8 cellular contexts compared by ENCODE assay signal in the genomic region with DNA sequence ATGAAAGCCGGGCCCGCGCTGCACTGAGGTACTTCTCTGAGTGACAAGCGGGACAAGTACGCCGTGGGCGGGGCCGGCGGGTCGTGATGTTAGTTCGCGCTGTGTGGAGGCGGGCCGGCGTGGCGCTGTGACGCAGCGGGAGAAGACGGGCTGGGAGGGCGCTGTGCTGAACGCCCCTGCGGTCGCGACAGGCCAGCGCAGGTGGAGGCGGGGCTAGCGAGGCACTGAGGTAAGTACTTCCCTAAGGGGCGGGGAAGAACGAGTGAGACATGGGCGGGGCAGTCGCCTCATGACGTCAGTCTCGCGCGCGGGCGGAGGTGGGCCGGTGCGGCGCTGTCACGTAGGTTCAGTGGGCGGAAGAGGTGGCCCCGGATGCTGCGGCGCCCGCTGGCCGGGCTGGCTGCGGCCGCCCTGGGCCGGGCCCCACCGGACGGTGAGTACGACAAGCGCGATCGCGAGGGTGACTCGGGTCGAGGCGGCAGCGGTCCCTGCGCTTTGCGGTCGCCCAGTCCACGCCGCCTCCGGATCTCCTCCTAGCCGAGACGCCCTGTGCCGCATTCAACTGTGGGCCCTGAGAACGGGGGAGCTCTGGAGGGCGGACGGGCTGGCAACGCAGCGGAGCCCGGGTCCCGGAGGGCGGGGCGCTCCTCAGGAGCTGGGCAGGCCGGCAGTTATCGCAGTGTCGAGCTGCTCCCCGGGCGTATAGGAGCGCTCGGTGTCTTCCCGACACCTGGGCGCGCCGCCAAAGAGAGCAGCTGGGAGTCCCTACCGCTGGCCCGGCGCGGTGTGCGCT. TPM values are rescaled to one million over a fixed set of nuclear protein-coding genes. Genes with fewer than 3 reads are reported as not detected.
DNase-seq lines count a peak whose midpoint lies in the region; ATAC-seq and TF ChIP-seq lines count a peak whose summit lies in the region.

A gene with protein sequence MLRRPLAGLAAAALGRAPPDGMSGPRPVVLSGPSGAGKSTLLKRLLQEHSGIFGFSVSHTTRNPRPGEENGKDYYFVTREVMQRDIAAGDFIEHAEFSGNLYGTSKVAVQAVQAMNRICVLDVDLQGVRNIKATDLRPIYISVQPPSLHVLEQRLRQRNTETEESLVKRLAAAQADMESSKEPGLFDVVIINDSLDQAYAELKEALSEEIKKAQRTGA (plus strand): TSS at position 349 of the 793 bp plus-strand sequence. CDS start 24 bp downstream, at position 373.

- H3K4me1 Mint-ChIP-seq in T-helper 17 cell (peaks cover 20% of the 10 kb centered on the region), progenitor cell of endocrine pancreas (ENCODE audit: low read depth) (peaks cover 5% of the 10 kb centered on the region)

- DNase-seq in NCI-H1694 treated with DMSO at 0.1 percent for 48 hours (lab: John Stamatoyannopoulos, UW) (peak; percentile 97), T-helper 17 cell (peak; percentile 99 to 100 (median 100)), amygdala (lab: John Stamatoyannopoulos, UW) (peak; percentile 59 to 100 (median 97)), left ventricle myocardium inferior (peak; percentile 100), progenitor cell of endocrine pancreas (ENCODE audit: low spot score, unreplicated experiment) (peak; percentile 100), ureter (ENCODE audit: low spot score) (peak; percentile 100)

- H3K27ac Mint-ChIP-seq in T-helper 17 cell (peak within 1 kb of the TSS; percentile 94), progenitor cell of endocrine pancreas (peak within 1 kb of the TSS; percentile 97)

- peak within 1 kb of the TSS; percentile 97 for H3K27ac ChIP-seq in left ventricle myocardium inferior (replicated peaks)

- H3K4me1 ChIP-seq in left ventricle myocardium inferior = peaks cover 56% of the 10 kb centered on the region

- intact Hi-C loops in left ventricle myocardium inferior (cut with micrococcal nuclease) = no loop called here

- H3K27me3 Mint-ChIP-seq in T-helper 17 cell = peaks cover 19% of the 10 kb centered on the region
- peaks cover 26% of the 10 kb centered on the region for H3K27me3 Mint-ChIP-seq in progenitor cell of endocrine pancreas

- H3K4me3 ChIP-seq in left ventricle myocardium inferior = peak within 1 kb of the TSS; percentile 90

- H3K9me3 Mint-ChIP-seq in progenitor cell of endocrine pancreas (ENCODE audit: low read depth) = no peaks in the 10 kb centered on the region

- peaks cover under 1% of the 10 kb centered on the region for H3K36me3 ChIP-seq in left ventricle myocardium inferior

- TF ChIP-seq CTCF in left ventricle myocardium inferior (IDR thresholded peaks at IDR 0.05; ENCODE audit: borderline replicate concordance) (peak; percentile 56), progenitor cell of endocrine pancreas (IDR thresholded peaks at IDR 0.05; ENCODE audit: unreplicated experiment) (peak; percentile 45)

- H3K36me3 Mint-ChIP-seq in T-helper 17 cell (ENCODE audit: low read depth) (no peaks in the 10 kb centered on the region), progenitor cell of endocrine pancreas (ENCODE audit: insufficient read depth) (no peaks in the 10 kb centered on the region)

- H3K4me3 Mint-ChIP-seq in T-helper 17 cell = peak within 1 kb of the TSS; percentile 96
- peak within 1 kb of the TSS; percentile 90 for H3K4me3 Mint-ChIP-seq in progenitor cell of endocrine pancreas (ENCODE audit: low read depth)

- no peaks in the 10 kb centered on the region for H3K9me3 ChIP-seq in T-helper 17 cell (ENCODE audit: control insufficient read depth, low read length, poor library complexity, severe bottlenecking)
- no peaks in the 10 kb centered on the region for H3K9me3 ChIP-seq in left ventricle myocardium inferior (replicated peaks)

- H3K27me3 ChIP-seq in left ventricle myocardium inferior (ENCODE audit: low read depth) = no peaks in the 10 kb centered on the region

- ATAC-seq in GM18498 (IDR thresholded peaks at IDR 0.05; ENCODE audit: unreplicated experiment) (peak; percentile 93), HG02938 (IDR thresholded peaks at IDR 0.05; ENCODE audit: unreplicated experiment) (peak; percentile 86), T-helper 17 cell (peak; percentile 93)

RNA-seq across cellular contexts. Expression of the gene that starts here (rescaled TPM):
- total RNA-seq in T-helper 17 cell (100 to 1,000 TPM; 233 to 245 TPM), left ventricle myocardium inferior (150 TPM), progenitor cell of endocrine pancreas (96.3 and 101 TPM in 2 replicates), ureter (182 TPM)

Comparison
In these comparisons a context has a peak if more than half of its experiments do, and no peak if none do; other contexts are left out.
1. Peak in every context shown above with its lines: DNase-seq, ATAC-seq, H3K4me3 ChIP-seq and H3K27ac ChIP-seq.